12 cellular contexts compared by ENCODE assay signal in the genomic region with DNA sequence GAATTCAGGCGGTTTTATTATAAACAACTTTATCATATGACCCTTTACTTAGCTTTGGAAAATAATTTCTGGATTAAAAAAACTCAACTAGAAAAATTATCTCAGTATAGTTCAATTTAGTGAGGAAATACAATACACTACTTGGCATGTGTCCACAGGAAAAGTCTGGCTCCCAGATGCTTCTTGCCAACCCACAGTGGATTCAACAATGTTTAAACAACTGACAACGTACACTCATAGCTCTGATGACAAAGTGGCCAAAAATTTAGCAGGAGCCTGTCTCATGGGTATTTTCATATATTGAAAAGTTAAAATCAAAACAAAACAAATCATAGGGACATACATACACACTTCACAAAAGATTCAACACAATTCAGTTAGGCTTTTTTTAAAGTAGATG.
DNase-seq lines count a peak whose midpoint lies in the region; ATAC-seq, FAIRE-seq and TF ChIP-seq lines count a peak whose summit lies in the region.
"Had no signal": no experiment of that assay in that cellular context is flagged by ENCODE, and none has a peak within 500 bp of the region (broad histone marks: within the 10 kb centered on the region; RNA-seq: fewer than 3 reads in every experiment).

No MANE protein-coding gene starts in this region.

- DNase-seq in DMS53 treated with DMSO at 0.1 percent for 48 hours (lab: John Stamatoyannopoulos, UW; ENCODE audit: unreplicated experiment), result peak; percentile 72
- peak; percentile 65 to 83 for DNase-seq in NCI-H2081 (lab: John Stamatoyannopoulos, UW)
- DNase-seq in bronchial epithelial cell (ENCODE audit: low read depth), result peak; percentile 89
- peak; percentile 96 for DNase-seq in myocyte (ENCODE audit: low read depth)
- no peak for DNase-seq in activated naive CD4-positive, alpha-beta T cell treated with anti-CD3 and anti-CD28 coated beads, Interleukin-2, amount 50 U/mL, for 72 hours (ENCODE audit: low spot score in 2 of 2)
- DNase-seq in activated gamma-delta T cell treated with Interleukin-2 at 50 U/mL for 16 hours, result no peak
- DNase-seq: activated CD4-positive, alpha-beta memory T cell treated with anti-CD3 and anti-CD28 coated beads for 36 hours; dorsolateral prefrontal cortex; NCI-H774 had no signal

- H3K36me3 ChIP-seq in bronchial epithelial cell (ENCODE audit: control insufficient read depth, insufficient read depth, low read length), result no peaks in the 10 kb centered on the region

- no peak overlapping the region for H3K4me3 ChIP-seq in bronchial epithelial cell (ENCODE audit: low read depth, low read length)
- H3K4me3 ChIP-seq: dorsolateral prefrontal cortex, GM12878 had no signal

- no peaks in the 10 kb centered on the region for H3K9me3 Mint-ChIP-seq in activated naive CD4-positive, alpha-beta T cell treated with anti-CD3 and anti-CD28 coated beads, Interleukin-2, amount 50 U/mL, for 72 hours
- H3K9me3 Mint-ChIP-seq: activated CD4-positive, alpha-beta memory T cell treated with anti-CD3 and anti-CD28 coated beads for 36 hours had no signal

- no peak overlapping the region for H3K27ac Mint-ChIP-seq in activated naive CD4-positive, alpha-beta T cell treated with anti-CD3 and anti-CD28 coated beads, Interleukin-2, amount 50 U/mL, for 72 hours
- H3K27ac Mint-ChIP-seq: activated CD4-positive, alpha-beta memory T cell treated with anti-CD3 and anti-CD28 coated beads for 36 hours had no signal

- H3K36me3 Mint-ChIP-seq in activated naive CD4-positive, alpha-beta T cell treated with anti-CD3 and anti-CD28 coated beads, Interleukin-2, amount 50 U/mL, for 72 hours, result no peaks in the 10 kb centered on the region
- H3K36me3 Mint-ChIP-seq: activated CD4-positive, alpha-beta memory T cell treated with anti-CD3 and anti-CD28 coated beads for 36 hours had no signal

- no peak for FAIRE-seq in bronchial epithelial cell (lab: Jason Lieb, UNC)
- FAIRE-seq: GM12878 had no signal

- no peaks in the 10 kb centered on the region for H3K27me3 ChIP-seq in bronchial epithelial cell (ENCODE audit: control insufficient read depth, insufficient read depth, low read length)
- H3K27me3 ChIP-seq: dorsolateral prefrontal cortex had no signal

- no peak for TF ChIP-seq CTCF in bronchial epithelial cell (IDR thresholded peaks at IDR 0.05; ENCODE audit: insufficient read depth, low read length, severe bottlenecking)

- no peak for ATAC-seq in GM21619 (IDR thresholded peaks at IDR 0.05; ENCODE audit: unreplicated experiment)
- ATAC-seq in GM19463 (IDR thresholded peaks at IDR 0.05; ENCODE audit: unreplicated experiment), result no peak
- ATAC-seq in activated naive CD4-positive, alpha-beta T cell treated with anti-CD3 and anti-CD28 coated beads, Interleukin-2, amount 50 U/mL, for 72 hours, result no peak
- ATAC-seq: GM12878 had no signal

Comparison
In these comparisons a context has a peak if more than half of its experiments do, and no peak if none do; other contexts are left out.
1. DNase-seq: peak in DMS53 treated with DMSO at 0.1 percent for 48 hours (single experiment), NCI-H2081 (2 of 2), bronchial epithelial cell (single experiment) and myocyte (single experiment); none in activated naive CD4-positive, alpha-beta T cell treated with anti-CD3 and anti-CD28 coated beads, Interleukin-2, amount 50 U/mL, for 72 hours (0 of 2) and activated gamma-delta T cell treated with Interleukin-2 at 50 U/mL for 16 hours (single experiment).